Comparison of ENCODE assay signal across 10 cellular contexts in the genomic region with DNA sequence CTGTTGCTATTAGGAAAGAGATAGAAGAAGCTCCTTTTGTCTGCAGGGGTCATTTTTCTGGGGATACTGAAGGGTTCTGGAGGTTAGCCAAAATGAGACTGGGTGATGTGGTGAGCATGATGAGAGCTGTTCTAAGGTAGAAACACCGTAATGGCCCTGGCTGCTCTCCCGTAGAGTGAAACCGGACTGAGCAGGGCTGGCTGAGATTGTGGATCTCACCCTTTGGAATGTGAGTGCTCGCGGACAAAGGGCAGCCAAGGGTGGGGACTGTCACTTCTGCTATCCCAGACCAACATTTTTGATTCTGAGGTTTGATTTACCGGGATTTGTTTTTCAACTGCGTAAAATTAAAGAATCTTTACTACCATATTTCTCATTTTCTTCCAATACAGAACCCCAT. TPM values are rescaled to one million over a fixed set of nuclear protein-coding genes. Genes with fewer than 3 reads are reported as not detected.
"Had no signal": no experiment of that assay in that cellular context is flagged by ENCODE, and none has a peak within 500 bp of the region (broad histone marks: within the 10 kb centered on the region; RNA-seq: fewer than 3 reads in every experiment).

No MANE protein-coding gene starts in this region.

- DNase-seq: GM23248, HFFc6, KBM-7 had no signal

- H3K4me3 Mint-ChIP-seq: HFFc6, IgD-negative memory B cell had no signal

- FAIRE-seq: H1, H54, HepG2 had no signal

- H3K27ac Mint-ChIP-seq: HFFc6, IgD-negative memory B cell had no signal

- H3K4me1 ChIP-seq: HAP-1 had no signal

- H3K9me3 Mint-ChIP-seq: HFFc6, IgD-negative memory B cell had no signal

- ATAC-seq: HCT116, HepG2 had no signal

- H3K27ac ChIP-seq: GM23248, HL-60 had no signal

- H3K4me3 ChIP-seq: GM23248, HAP-1 had no signal

- H3K9me3 ChIP-seq: HAP-1 had no signal

- H2AFZ ChIP-seq: GM23248 had no signal

RNA-seq across cellular contexts. Expression of gene TNFRSF11A, which starts 36.2 kb away (rescaled TPM):
- polyA plus RNA-seq: IgD-negative memory B cell had no signal
